In genomic region chr5:127222571-127223156, GRCh38 we compare ENCODE assay signal across 8 cellular contexts.
DNase-seq lines count a peak whose midpoint lies in the region; ATAC-seq, FAIRE-seq and TF ChIP-seq lines count a peak whose summit lies in the region.
"Not testable (repeated sequence)": the region's sequence is repeated elsewhere in the genome, so short reads cannot be mapped to it uniquely, and the experiment has no call there.

No MANE protein-coding gene starts in this region.

- peak overlapping the region; percentile 28 for H3K27ac Mint-ChIP-seq in neural progenitor cell

- H3K27me3 Mint-ChIP-seq in neural progenitor cell (ENCODE audit: insufficient read depth, low read depth) = not testable (repeated sequence)

- H3K27me3 ChIP-seq in neural progenitor cell = not testable (repeated sequence)

- H3K36me3 ChIP-seq in neural progenitor cell = not testable (repeated sequence)

- not testable (repeated sequence) for H4K20me1 ChIP-seq in neural progenitor cell (ENCODE audit: low read depth)

- ATAC-seq in GM18907 (IDR thresholded peaks at IDR 0.05; ENCODE audit: unreplicated experiment) (peak; percentile 72), GM19438 (IDR thresholded peaks at IDR 0.05; ENCODE audit: low read depth, unreplicated experiment) (peak; percentile 75), GM21529 (IDR thresholded peaks at IDR 0.05; ENCODE audit: unreplicated experiment) (peak; percentile 76), HG02642 (IDR thresholded peaks at IDR 0.05; ENCODE audit: poor library complexity, unreplicated experiment) (peak; percentile 77), HG03060 (IDR thresholded peaks at IDR 0.05; ENCODE audit: low read depth, unreplicated experiment) (peak; percentile 46), HG03342 (IDR thresholded peaks at IDR 0.05; ENCODE audit: unreplicated experiment) (peak; percentile 86)

- H3F3A ChIP-seq in neural progenitor cell (ENCODE audit: low read depth) = not testable (repeated sequence)

- not testable (repeated sequence) for H3K4me2 ChIP-seq in neural progenitor cell

- not testable (repeated sequence) for TF ChIP-seq CTCF in neural progenitor cell (IDR thresholded peaks at IDR 0.05)

- not testable (repeated sequence) for H3K4me3 ChIP-seq in neural progenitor cell

- FAIRE-seq in GM12891 (lab: Jason Lieb, UNC) = peak; percentile 13

- not testable (repeated sequence) for H3K4me1 ChIP-seq in neural progenitor cell

- H3K27ac ChIP-seq in neural progenitor cell = not testable (repeated sequence)

- not testable (repeated sequence) for H3K9me3 Mint-ChIP-seq in neural progenitor cell

- not testable (repeated sequence) for H3K36me3 Mint-ChIP-seq in neural progenitor cell

- not testable (repeated sequence) for H3K4me3 Mint-ChIP-seq in neural progenitor cell

- H3K4me1 Mint-ChIP-seq in neural progenitor cell = not testable (repeated sequence)

- H3K79me2 ChIP-seq in neural progenitor cell (ENCODE audit: low read depth) = not testable (repeated sequence)

- not testable (repeated sequence) for TF ChIP-seq POLR2A in GM12891 (IDR thresholded peaks at IDR 0.05; ENCODE audit: low read depth, low read length)

- H2AFZ ChIP-seq in neural progenitor cell (replicated peaks) = not testable (repeated sequence)

- not testable (repeated sequence) for H3K9ac ChIP-seq in neural progenitor cell

- DNase-seq in GM12891 (ENCODE audit: insufficient read length, low spot score); neural progenitor cell (ENCODE audit: low spot score): not testable (repeated sequence)

- H3K9me3 ChIP-seq in neural progenitor cell (ENCODE audit: low read depth) = not testable (repeated sequence)

TF ChIP-seq in GM12891, 5 proteins besides CTCF, POLR2A, EP300 and RAD21:
- peak; percentile 24; the same call in 1 of the 2 replicates for TF ChIP-seq SPI1 (IDR thresholded peaks at IDR 0.05; ENCODE audit: low read depth, low read length)
